Comparison of ENCODE assay signal across 1 cellular context in genomic region chr21:42028754-42029385, GRCh38.
TF ChIP-seq lines count a peak whose summit lies in the region.

No MANE protein-coding gene starts in this region.

TF ChIP-seq in K562, 482 proteins besides CTCF, POLR2A, EP300 and RAD21:
- no peak for TF ChIP-seq ZNF24 (IDR thresholded peaks at IDR 0.05)
- TF ChIP-seq FOSL1 (tag; conservative IDR thresholded peaks at IDR 0.05), result no peak
- no peak for TF ChIP-seq CREM (IDR thresholded peaks at IDR 0.05; ENCODE audit: low read depth)
- no peak for TF ChIP-seq CHD2 (IDR thresholded peaks at IDR 0.05; ENCODE audit: low read depth, low read length)
- TF ChIP-seq STAG1 (CRISPR knock-in tag; IDR thresholded peaks at IDR 0.05; ENCODE audit: borderline replicate concordance), result no peak
- no peak for TF ChIP-seq ZKSCAN8 (CRISPR knock-in tag; IDR thresholded peaks at IDR 0.05)
- no peak for TF ChIP-seq HMG20B (CRISPR knock-in tag; IDR thresholded peaks at IDR 0.05)
- no peak for TF ChIP-seq KAT8 (IDR thresholded peaks at IDR 0.05; ENCODE audit: low read depth)
- TF ChIP-seq FOXJ2 (tag; IDR thresholded peaks at IDR 0.05), result no peak
- TF ChIP-seq TAF1 (IDR thresholded peaks at IDR 0.05; ENCODE audit: control insufficient read depth, extremely low read depth, insufficient read depth, low read length, severe bottlenecking), result no peak
- no peak for TF ChIP-seq HOXB6 (CRISPR knock-in tag; IDR thresholded peaks at IDR 0.05; ENCODE audit: borderline replicate concordance)
- no peak for TF ChIP-seq ZNF77 (CRISPR knock-in tag; IDR thresholded peaks at IDR 0.05)
- no peak for TF ChIP-seq TOE1 (IDR thresholded peaks at IDR 0.05; ENCODE audit: borderline replicate concordance)
- TF ChIP-seq TOE1 (CRISPR knock-in tag; IDR thresholded peaks at IDR 0.05; ENCODE audit: borderline replicate concordance, low read depth), result no peak
- TF ChIP-seq CTBP1 (IDR thresholded peaks at IDR 0.05; ENCODE audit: borderline replicate concordance), result no peak
- TF ChIP-seq PPARD (CRISPR knock-in tag; IDR thresholded peaks at IDR 0.05), result no peak
- no peak for TF ChIP-seq ZNF561 (CRISPR knock-in tag; conservative IDR thresholded peaks at IDR 0.05)
- TF ChIP-seq SFPQ (IDR thresholded peaks at IDR 0.05; ENCODE audit: low read depth, low read length), result no peak
- TF ChIP-seq GTF2B (IDR thresholded peaks at IDR 0.05; ENCODE audit: extremely low read depth, insufficient read length), result no peak
- no peak for TF ChIP-seq ELF2 (CRISPR knock-in tag; IDR thresholded peaks at IDR 0.05)
- TF ChIP-seq RFX5 (IDR thresholded peaks at IDR 0.05; ENCODE audit: low read depth, low read length), result no peak
